27 cellular contexts compared by ENCODE assay signal in the genomic region with DNA sequence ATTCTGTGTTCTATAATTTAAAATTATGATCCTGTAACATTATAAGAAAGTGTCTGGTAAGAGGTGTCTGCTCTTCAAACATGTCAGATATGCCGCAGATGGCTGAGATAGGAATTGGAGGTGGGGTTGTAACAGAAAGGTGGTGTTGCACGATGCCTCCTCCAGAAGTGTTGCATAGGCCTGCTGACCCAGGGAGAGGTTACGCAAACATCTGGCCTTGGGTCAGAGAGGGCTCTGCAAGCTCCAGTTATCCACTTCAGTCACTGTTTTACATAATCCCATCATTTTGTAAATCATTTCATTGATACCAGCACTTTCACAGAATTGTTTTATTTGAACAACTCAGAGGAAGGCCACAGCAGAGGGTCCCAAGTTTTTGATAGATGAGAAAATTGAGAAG.
A peak's percentile ranks its signal among the peaks of the same experiment; 100 is the strongest.
DNase-seq lines count a peak whose midpoint lies in the region; ATAC-seq, FAIRE-seq and TF ChIP-seq lines count a peak whose summit lies in the region.
"Had no signal": no experiment of that assay in that cellular context is flagged by ENCODE, and none has a peak within 500 bp of the region (broad histone marks: within the 10 kb centered on the region; RNA-seq: fewer than 3 reads in every experiment).

No MANE protein-coding gene starts in this region.

- H2AK5ac ChIP-seq in IMR-90 (ENCODE audit: low read depth, low read length), result peak overlapping the region; percentile 20; the same call in 1 of the 2 replicates

- WGBS in IMR-90 (ENCODE audit: extremely low coverage in 2 of 2, insufficient read length in 1 of 2), 2 experiments, result no CpG with 5 or more reads among the region's 3 CpGs
- 57 to 63% methylated on average over 3 of the region's 3 CpGs for WGBS in body of pancreas, 2 donors
- 34% methylated on average over 3 of the region's 3 CpGs for WGBS in HepG2 (ENCODE audit: low lambda C conversion rate)
- whole genome bisulfite sequencing in ovary, 3 donors, result 63 to 83% (median 81%) methylated on average over 3 of the region's 3 CpGs

- H3K4me1 ChIP-seq in IMR-90 (ENCODE audit: control insufficient read depth, insufficient read depth, low read length) (no peaks in the 10 kb centered on the region), body of pancreas (peaks cover 35% of the 10 kb centered on the region), HepG2 (ENCODE audit: insufficient read depth, low read length) (no peaks in the 10 kb centered on the region), ovary (ENCODE audit: insufficient read depth) (peaks cover 4% of the 10 kb centered on the region)
- H3K4me1 ChIP-seq: BE2C had no signal

- no peak overlapping the region for H4K5ac ChIP-seq in IMR-90 (ENCODE audit: low read depth, low read length)

- H3K9ac ChIP-seq in IMR-90 (ENCODE audit: low read depth, low read length) (no peak overlapping the region), HepG2 (ENCODE audit: insufficient read depth, low read depth, low read length) (no peak overlapping the region)
- H3K9ac ChIP-seq: BLaER1 had no signal

- H3K9me1 ChIP-seq in IMR-90 (ENCODE audit: insufficient read depth, low read length), result no peaks in the 10 kb centered on the region

- no peak overlapping the region for H2BK20ac ChIP-seq in IMR-90 (ENCODE audit: low read depth, low read length)

- H3K27me3 ChIP-seq in IMR-90 (ENCODE audit: control insufficient read depth, insufficient read depth, low read length), result no peaks in the 10 kb centered on the region
- H3K27me3 ChIP-seq in body of pancreas, result no peaks in the 10 kb centered on the region
- H3K27me3 ChIP-seq in HepG2 (ENCODE audit: control insufficient read depth in 1 of 2, insufficient read depth in 2 of 2, low read length in 2 of 2), result no peaks in the 10 kb centered on the region
- H3K27me3 ChIP-seq in ovary, result no peaks in the 10 kb centered on the region
- H3K27me3 ChIP-seq: BE2C, BLaER1 had no signal

- TF ChIP-seq EP300 in HepG2 (IDR thresholded peaks at IDR 0.05; ENCODE audit: low read depth in 2 of 2, low read length in 2 of 2) (no peak), HepG2 (CRISPR knock-in tag; IDR thresholded peaks at IDR 0.05; ENCODE audit: borderline replicate concordance) (no peak), ovary (IDR thresholded peaks at IDR 0.05) (no peak)

- TF ChIP-seq CTCF in IMR-90 (conservative IDR thresholded peaks at IDR 0.05; ENCODE audit: low read depth, low read length), result no peak
- TF ChIP-seq CTCF in body of pancreas (IDR thresholded peaks at IDR 0.05), result no peak
- no peak for TF ChIP-seq CTCF in HepG2 (CRISPR knock-in tag; IDR thresholded peaks at IDR 0.05)
- TF ChIP-seq CTCF in ovary (IDR thresholded peaks at IDR 0.05), result no peak

- no peak overlapping the region for H4K8ac ChIP-seq in IMR-90 (ENCODE audit: low read depth in 2 of 2, low read length in 2 of 2)

- no TSS peak for BruUV-seq in IMR-90 (replicated peaks; lab: Mats Ljungman, UMichigan)
- BruUV-seq in HepG2 (replicated peaks; lab: Mats Ljungman, UMichigan), result no TSS peak

- H3K4me2 ChIP-seq in IMR-90 (ENCODE audit: low read depth, low read length), result no peak overlapping the region
- H3K4me2 ChIP-seq in HepG2 (ENCODE audit: low read depth, low read length), result no peak overlapping the region
- H3K4me2 ChIP-seq: BLaER1 had no signal

- H3K4me3 ChIP-seq in IMR-90 (ENCODE audit: insufficient read depth, low read depth, low read length) (no peak overlapping the region), body of pancreas (no peak overlapping the region), HepG2 (replicated peaks in 1 of 3; ENCODE audit: insufficient read depth in 1 of 3, low read depth in 2 of 3, low read length in 3 of 3) (no peak overlapping the region), ovary (no peak overlapping the region)
- H3K4me3 ChIP-seq: BLaER1, GM12878 had no signal

- FAIRE-seq in HepG2 (lab: Jason Lieb, UNC), result no peak
- FAIRE-seq: A204.1, GM12878, GM12892, GM18507 had no signal

- no peak overlapping the region for H4K91ac ChIP-seq in IMR-90 (ENCODE audit: insufficient read depth, low read depth, low read length)

- H3K36me3 ChIP-seq in IMR-90 (ENCODE audit: control insufficient read depth, insufficient read depth, low read length), result no peaks in the 10 kb centered on the region
- H3K36me3 ChIP-seq in body of pancreas (replicated peaks in 1 of 2; ENCODE audit: insufficient read depth in 1 of 2, low read depth in 2 of 2), result no peaks in the 10 kb centered on the region
- no peaks in the 10 kb centered on the region for H3K36me3 ChIP-seq in HepG2 (replicated peaks in 1 of 2; ENCODE audit: control insufficient read depth in 1 of 2, insufficient read depth in 2 of 2, low read length in 2 of 2)
- H3K36me3 ChIP-seq in ovary, result no peaks in the 10 kb centered on the region
- H3K36me3 ChIP-seq: BE2C, BLaER1 had no signal

- no peak overlapping the region for H2BK120ac ChIP-seq in IMR-90 (ENCODE audit: low read depth, low read length)

- TF ChIP-seq RAD21 in IMR-90 (IDR thresholded peaks at IDR 0.05; ENCODE audit: low read length) (no peak), HepG2 (CRISPR knock-in tag; IDR thresholded peaks at IDR 0.05) (no peak)

- POLR2A ChIA-PET in IMR-90 (lab: Charles Lee; ENCODE audit: unreplicated experiment), result no interaction called here
- POLR2A ChIA-PET in HepG2 (lab: Yijun Ruan, JAX), result no interaction called here

- CTCF ChIA-PET in IMR-90 (lab: Yijun Ruan, JAX), result no interaction called here
- CTCF ChIA-PET in HepG2 (lab: Yijun Ruan, JAX; ENCODE audit: low intra/inter-chr PET ratio, low total read pairs), result no interaction called here

- no peak overlapping the region for H2BK15ac ChIP-seq in IMR-90 (ENCODE audit: low read depth, low read length)

- ATAC-seq in IMR-90 (ENCODE audit: low read depth) (no peak), body of pancreas (no peak), HepG2 (peak; percentile 37; the same call in 1 of the 3 replicates), HG02623 (IDR thresholded peaks at IDR 0.05; ENCODE audit: unreplicated experiment) (no peak), HG03469 (IDR thresholded peaks at IDR 0.05; ENCODE audit: unreplicated experiment) (no peak)
- ATAC-seq: GM12878 had no signal

- H3K9me3 ChIP-seq in IMR-90 (ENCODE audit: control insufficient read depth, insufficient read depth, low read length) (no peaks in the 10 kb centered on the region), body of pancreas (no peaks in the 10 kb centered on the region), HepG2 (ENCODE audit: low read length) (no peaks in the 10 kb centered on the region), ovary (no peaks in the 10 kb centered on the region)
- H3K9me3 ChIP-seq: BE2C, BLaER1 had no signal

- DNase-seq in IMR-90, result no peak
- no peak for DNase-seq in body of pancreas
- no peak for DNase-seq in HepG2 (ENCODE audit: low spot score)
- DNase-seq in ovary, result no peak
- no peak for DNase-seq in stimulated activated CD4-positive, alpha-beta T cell treated with anti-CD3 and anti-CD28 coated beads, Interleukin-1b, Interleukin-23, amount 100 ng/mL, for 48 hours
- DNase-seq: 8988T; ACHN; BE2C; C1 segment of cervical spinal cord; CD4-positive, alpha-beta memory T cell; CD4-positive, CD25-positive, alpha-beta regulatory T cell; CD8-positive, alpha-beta memory T cell; COR-L47; DMS 273 treated with DMSO at 0.1 percent for 48 hours; DMS153; DMS53; DMS79; DND-41; EL; GDM1 had no signal

- no peak overlapping the region for H2AK9ac ChIP-seq in IMR-90 (replicated peaks; ENCODE audit: low read depth, low read length, poor library complexity)

- H3K79me1 ChIP-seq in IMR-90 (ENCODE audit: low read depth in 1 of 2, low read length in 2 of 2), result no peaks in the 10 kb centered on the region

- H3K56ac ChIP-seq in IMR-90 (ENCODE audit: extremely low read depth, insufficient read depth, low read length), result no peak overlapping the region

- H3K4ac ChIP-seq in IMR-90 (ENCODE audit: low read depth, low read length), result no peak overlapping the region

- no peak for TF ChIP-seq POLR2A in IMR-90 (IDR thresholded peaks at IDR 0.05; ENCODE audit: low read depth, low read length)
- no peak for TF ChIP-seq POLR2A in body of pancreas (IDR thresholded peaks at IDR 0.05)
- no peak for TF ChIP-seq POLR2A in HepG2 (IDR thresholded peaks at IDR 0.05; ENCODE audit: insufficient read depth in 1 of 2, low read depth in 2 of 2, low read length in 2 of 2)
- no peak for TF ChIP-seq POLR2A in ovary (IDR thresholded peaks at IDR 0.05)

- H3K18ac ChIP-seq in IMR-90 (ENCODE audit: low read depth, low read length), result no peak overlapping the region

- in situ Hi-C loops in IMR-90 (cut with MboI; ENCODE audit: low sequenced_read_pairs) (no loop called here), HepG2 (cut with HindIII; ENCODE audit: extremely low pct_ligation_motif_present, low pct_unique_long_range_greater_than_20kb) (no loop called here)

- no peaks in the 10 kb centered on the region for H4K20me1 ChIP-seq in IMR-90 (ENCODE audit: insufficient read depth, low read length)
- no peaks in the 10 kb centered on the region for H4K20me1 ChIP-seq in HepG2 (ENCODE audit: insufficient read depth, low read length)
- H4K20me1 ChIP-seq: BLaER1 had no signal

- dilution Hi-C loops in IMR-90 (cut with HindIII; ENCODE audit: low sequenced_read_pairs, unreplicated experiment), result no loop called here

- no peak overlapping the region for H3K27ac ChIP-seq in IMR-90 (ENCODE audit: insufficient read depth, low read length)
- peak overlapping the region in 3 of 4 donors; percentile 64 to 88 (median 84) for H3K27ac ChIP-seq in body of pancreas
- no peak overlapping the region for H3K27ac ChIP-seq in HepG2 (ENCODE audit: extremely low read length, insufficient read depth, low read length)
- no peak overlapping the region for H3K27ac ChIP-seq in ovary
- H3K27ac ChIP-seq: BLaER1 had no signal

- H2AFZ ChIP-seq in IMR-90 (replicated peaks; ENCODE audit: low read length, poor library complexity) (no peak overlapping the region), HepG2 (ENCODE audit: low read length) (no peak overlapping the region)

- no peaks in the 10 kb centered on the region for H3K79me2 ChIP-seq in HepG2 (ENCODE audit: insufficient read depth, low read length)

- intact Hi-C loops in IMR-90 (cut with micrococcal nuclease), result no loop called here
- intact Hi-C loops in body of pancreas (cut with DNase I), result no loop called here
- intact Hi-C loops in HepG2 (cut with micrococcal nuclease; ENCODE audit: unreplicated experiment), result no loop called here
- intact Hi-C loops in ovary (cut with DNase I), result no loop called here

- no peak overlapping the region for H3K23ac ChIP-seq in IMR-90 (ENCODE audit: low read depth, low read length)

- H3K14ac ChIP-seq in IMR-90 (replicated peaks; ENCODE audit: low read depth, low read length), result no peak overlapping the region

- H2BK5ac ChIP-seq in IMR-90 (ENCODE audit: low read depth, low read length, poor library complexity, severe bottlenecking), result no peak overlapping the region

TF ChIP-seq in IMR-90, 13 proteins besides CTCF, POLR2A, EP300 and RAD21 (continues in another document):
- TF ChIP-seq BHLHE40 (IDR thresholded peaks at IDR 0.05; ENCODE audit: low read depth, low read length), result no peak

TF ChIP-seq in HepG2, 621 proteins besides CTCF, POLR2A, EP300 and RAD21:
- TF ChIP-seq CEBPB (IDR thresholded peaks at IDR 0.05; ENCODE audit: borderline replicate concordance, low read depth, low read length) (peak; percentile 90), PHF20 (CRISPR knock-in tag; IDR thresholded peaks at IDR 0.05) (no peak), CEBPG (CRISPR knock-in tag; IDR thresholded peaks at IDR 0.05) (peak; percentile 72)

Comparison
In these comparisons a context has a peak if more than half of its experiments do, and no peak if none do; other contexts are left out.
1. H3K27ac ChIP-seq: peak in body of pancreas (3 of 4); none in IMR-90 (single experiment), HepG2 (single experiment) and ovary (0 of 2).